ENCODE assay signal across 24 cellular contexts in genomic region chr6:77910826-77911225, GRCh38.
A peak's percentile ranks its signal among the peaks of the same experiment; 100 is the strongest.
DNase-seq lines count a peak whose midpoint lies in the region; ATAC-seq, FAIRE-seq and TF ChIP-seq lines count a peak whose summit lies in the region.
"Had no signal": no experiment of that assay in that cellular context is flagged by ENCODE, and none has a peak within 500 bp of the region (broad histone marks: within the 10 kb centered on the region; RNA-seq: fewer than 3 reads in every experiment).

No MANE protein-coding gene starts in this region.

- H3K36me3 ChIP-seq in bronchial epithelial cell (ENCODE audit: control insufficient read depth, insufficient read depth, low read length) = no peaks in the 10 kb centered on the region
- H3K36me3 ChIP-seq: BE2C, BLaER1 had no signal

- no peak overlapping the region for H3K27ac ChIP-seq in foreskin keratinocyte
- H3K27ac ChIP-seq: BLaER1 had no signal

- H3K4me3 ChIP-seq in bronchial epithelial cell (ENCODE audit: low read depth, low read length) = no peak overlapping the region
- no peak overlapping the region for H3K4me3 ChIP-seq in epithelial cell of esophagus (ENCODE audit: low read length)
- H3K4me3 ChIP-seq: BLaER1 had no signal

- TF ChIP-seq CTCF in bronchial epithelial cell (IDR thresholded peaks at IDR 0.05; ENCODE audit: insufficient read depth, low read length, severe bottlenecking) (no peak), epithelial cell of esophagus (IDR thresholded peaks at IDR 0.05; ENCODE audit: insufficient read depth, low read depth, low read length, missing control alignments) (no peak), foreskin keratinocyte (conservative IDR thresholded peaks at IDR 0.05) (no peak)

- H3K4me1 ChIP-seq in foreskin keratinocyte = no peaks in the 10 kb centered on the region
- H3K4me1 ChIP-seq: BE2C, BLaER1 had no signal

- H3K27me3 ChIP-seq in bronchial epithelial cell (ENCODE audit: control insufficient read depth, insufficient read depth, low read length) = no peaks in the 10 kb centered on the region
- no peaks in the 10 kb centered on the region for H3K27me3 ChIP-seq in foreskin keratinocyte
- H3K27me3 ChIP-seq: BE2C, BLaER1 had no signal

- peak; percentile 75 for DNase-seq in bronchial epithelial cell (ENCODE audit: low read depth)
- peak; percentile 58 for DNase-seq in epithelial cell of esophagus (ENCODE audit: low read depth)
- peak; percentile 53 to 55 for DNase-seq in foreskin keratinocyte
- DNase-seq in GM03348 (ENCODE audit: low spot score) = no peak
- DNase-seq in stimulated activated CD4-positive, alpha-beta T cell treated with anti-CD3 and anti-CD28 coated beads, Interleukin-1b, Interleukin-23, amount 100 ng/mL, for 48 hours = no peak
- DNase-seq: 8988T; ACHN; BE2C; C1 segment of cervical spinal cord; CD4-positive, alpha-beta memory T cell; CD4-positive, CD25-positive, alpha-beta regulatory T cell; CD8-positive, alpha-beta memory T cell; COR-L47; DMS 273 treated with DMSO at 0.1 percent for 48 hours; DMS153; DMS53; DMS79; DND-41; EL; GDM1 had no signal

- ATAC-seq in foreskin keratinocyte = no peak

- FAIRE-seq in bronchial epithelial cell (lab: Jason Lieb, UNC) = no peak
- FAIRE-seq: A204.1, GM12891, GM19239 had no signal

Comparison
In these comparisons a context has a peak if more than half of its experiments do, and no peak if none do; other contexts are left out.
1. DNase-seq: peak in bronchial epithelial cell (single experiment), epithelial cell of esophagus (single experiment) and foreskin keratinocyte (2 of 2); none in GM03348 (single experiment) and stimulated activated CD4-positive, alpha-beta T cell treated with anti-CD3 and anti-CD28 coated beads, Interleukin-1b, Interleukin-23, amount 100 ng/mL, for 48 hours (single experiment).